Comparison of ENCODE assay signal across 1 cellular context in genomic region chr5:181265092-181265671, GRCh38.
TF ChIP-seq lines count a peak whose summit lies in the region.

No MANE protein-coding gene starts in this region.

TF ChIP-seq in H1, 55 proteins besides CTCF, POLR2A, EP300 and RAD21:
- TF ChIP-seq CEBPB (IDR thresholded peaks at IDR 0.05; ENCODE audit: low read depth, low read length) (no peak), RNF2 (IDR thresholded peaks at IDR 0.05; ENCODE audit: borderline replicate concordance, low read depth, low read length, missing control alignments, poor library complexity, severe bottlenecking) (no peak), MAFK (IDR thresholded peaks at IDR 0.05; ENCODE audit: low read depth, low read length) (no peak), CHD1 (IDR thresholded peaks at IDR 0.05; ENCODE audit: low read depth, low read length) (no peak), RXRA (IDR thresholded peaks at IDR 0.05; ENCODE audit: insufficient read depth, low read depth, low read length) (no peak), KDM1A (IDR thresholded peaks at IDR 0.05; ENCODE audit: borderline replicate concordance, low read length) (no peak), ATF2 (IDR thresholded peaks at IDR 0.05; ENCODE audit: low read length) (no peak), ZNF274 (IDR thresholded peaks at IDR 0.05; ENCODE audit: borderline replicate concordance, extremely low read depth, low read length) (no peak), BACH1 (IDR thresholded peaks at IDR 0.05; ENCODE audit: low read length) (no peak), SAP30 (IDR thresholded peaks at IDR 0.05; ENCODE audit: insufficient read depth, insufficient replicate concordance, low read length) (no peak), POU5F1 (IDR thresholded peaks at IDR 0.05; ENCODE audit: low read depth, low read length) (no peak), NANOG (IDR thresholded peaks at IDR 0.05; ENCODE audit: insufficient read depth, low read depth, low read length, poor library complexity, severe bottlenecking) (no peak), SIX5 (IDR thresholded peaks at IDR 0.05; ENCODE audit: low read depth, low read length) (no peak), JUN (IDR thresholded peaks at IDR 0.05; ENCODE audit: low read depth, low read length) (no peak), SP2 (IDR thresholded peaks at IDR 0.05; ENCODE audit: low read length) (no peak), KDM4A (IDR thresholded peaks at IDR 0.05; ENCODE audit: low read depth, low read length, severe bottlenecking) (no peak), POLR2AphosphoS5 (IDR thresholded peaks at IDR 0.05; ENCODE audit: low read depth, low read length) (no peak), KDM5A (IDR thresholded peaks at IDR 0.05; ENCODE audit: low read length) (no peak), TEAD4 (IDR thresholded peaks at IDR 0.05; ENCODE audit: low read depth, low read length) (no peak), SP4 (IDR thresholded peaks at IDR 0.05; ENCODE audit: low read length) (no peak)
TF ChIP-seq in H1: peak in this region for 0.
